8 cellular contexts compared by ENCODE assay signal in the genomic region with DNA sequence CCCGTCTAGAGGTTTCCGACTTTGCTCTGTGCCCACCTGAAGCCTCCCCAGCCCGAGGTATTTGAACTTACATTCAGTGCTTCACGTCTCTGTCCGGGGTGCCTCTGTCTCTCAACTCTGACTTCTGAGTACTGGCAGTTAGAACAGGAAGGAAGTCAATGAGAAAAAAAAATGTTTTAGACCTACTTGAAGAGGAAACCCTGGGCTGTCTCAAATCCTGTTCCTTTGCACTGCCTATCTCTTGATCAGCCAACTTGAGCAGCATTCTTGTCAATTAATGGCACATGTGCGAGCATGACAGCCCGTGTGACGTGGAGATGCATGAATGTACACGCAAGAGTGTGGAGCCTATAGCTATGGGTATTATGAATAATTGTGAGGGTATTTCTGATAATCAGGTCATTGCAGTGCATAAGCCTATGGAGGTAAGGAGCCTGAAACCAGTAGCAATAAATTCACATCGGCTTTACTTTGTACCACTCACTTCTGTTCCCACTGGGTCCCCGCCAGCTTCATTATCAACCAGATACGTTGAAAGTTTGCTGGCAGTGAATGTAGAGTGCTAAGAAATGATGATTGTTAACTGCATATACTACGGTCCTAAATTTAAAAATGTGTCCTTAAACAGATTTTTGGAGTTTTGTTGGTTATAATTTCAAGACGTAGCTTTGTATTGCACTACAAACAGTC. TPM values are rescaled to one million over a fixed set of nuclear protein-coding genes. Genes with fewer than 3 reads are reported as not detected.
DNase-seq lines count a peak whose midpoint lies in the region; ATAC-seq and TF ChIP-seq lines count a peak whose summit lies in the region.

A gene (minus strand): TSS at position 136 of the 690 bp plus-strand sequence. CDS start 10,889 bp downstream, outside the sequence.

- peak; percentile 69 for ATAC-seq in GM18508 (IDR thresholded peaks at IDR 0.05; ENCODE audit: insufficient read depth, unreplicated experiment)
- peak; percentile 56 for ATAC-seq in HG02884 (IDR thresholded peaks at IDR 0.05; ENCODE audit: unreplicated experiment)
- peak; percentile 75 to 87 for ATAC-seq in right cardiac atrium

- peak; percentile 70 for DNase-seq in activated naive CD4-positive, alpha-beta T cell treated with Interleukin-2 at 50 U/mL for 16 hours
- DNase-seq in right cardiac atrium (peak; percentile 40 to 81 (median 69)), NCI-H1105 treated with DMSO at 0.1 percent for 48 hours (lab: John Stamatoyannopoulos, UW) (no peak), NCI-H1048 (lab: John Stamatoyannopoulos, UW) (no peak)
- DNase-seq in stimulated activated CD4-positive, alpha-beta T cell treated with anti-CD3 and anti-CD28 coated beads, TNF-alpha, amount 100 ng/mL, for 4 hours (ENCODE audit: low read depth in 3 of 3): peak in 2 of 3 experiments; percentile 47 to 53

- H3K4me1 ChIP-seq in right cardiac atrium (ENCODE audit: control insufficient read depth, insufficient read depth, low read length): peaks cover 7% of the 10 kb centered on the region

- peak within 1 kb of the TSS; percentile 98 for H3K27ac ChIP-seq in right cardiac atrium (ENCODE audit: low read length)

- WGBS in right cardiac atrium: 13% methylated on average over 14 of the region's 14 CpGs

- intact Hi-C loops in right cardiac atrium (cut with DNase I): no loop called here

- no peaks in the 10 kb centered on the region for H3K27me3 ChIP-seq in right cardiac atrium (ENCODE audit: control insufficient read depth, insufficient read depth)

- H3K4me3 ChIP-seq in right cardiac atrium (ENCODE audit: low read length): peak within 1 kb of the TSS; percentile 92

- no peaks in the 10 kb centered on the region for H3K9me3 ChIP-seq in right cardiac atrium (ENCODE audit: control insufficient read depth, low read length)

TF ChIP-seq in PFSK-1, 5 proteins besides CTCF, POLR2A, EP300 and RAD21:
- TF ChIP-seq FOXP2 (optimal IDR thresholded peaks at IDR 0.05; ENCODE audit: borderline replicate concordance, extremely low read depth, extremely low read length, insufficient read depth) (no peak), POLR2AphosphoS5 (IDR thresholded peaks at IDR 0.05; ENCODE audit: low read depth, low read length) (peak; percentile 51; the same call in 1 of the 2 replicates), SIN3A (IDR thresholded peaks at IDR 0.05; ENCODE audit: borderline replicate concordance, insufficient read depth, low read length) (peak; percentile 96; the same call in 1 of the 2 replicates), TAF1 (IDR thresholded peaks at IDR 0.05; ENCODE audit: borderline replicate concordance, insufficient read depth, low read length) (peak; percentile 78; the same call in 1 of the 2 replicates)
- TF ChIP-seq, protein P1, sequence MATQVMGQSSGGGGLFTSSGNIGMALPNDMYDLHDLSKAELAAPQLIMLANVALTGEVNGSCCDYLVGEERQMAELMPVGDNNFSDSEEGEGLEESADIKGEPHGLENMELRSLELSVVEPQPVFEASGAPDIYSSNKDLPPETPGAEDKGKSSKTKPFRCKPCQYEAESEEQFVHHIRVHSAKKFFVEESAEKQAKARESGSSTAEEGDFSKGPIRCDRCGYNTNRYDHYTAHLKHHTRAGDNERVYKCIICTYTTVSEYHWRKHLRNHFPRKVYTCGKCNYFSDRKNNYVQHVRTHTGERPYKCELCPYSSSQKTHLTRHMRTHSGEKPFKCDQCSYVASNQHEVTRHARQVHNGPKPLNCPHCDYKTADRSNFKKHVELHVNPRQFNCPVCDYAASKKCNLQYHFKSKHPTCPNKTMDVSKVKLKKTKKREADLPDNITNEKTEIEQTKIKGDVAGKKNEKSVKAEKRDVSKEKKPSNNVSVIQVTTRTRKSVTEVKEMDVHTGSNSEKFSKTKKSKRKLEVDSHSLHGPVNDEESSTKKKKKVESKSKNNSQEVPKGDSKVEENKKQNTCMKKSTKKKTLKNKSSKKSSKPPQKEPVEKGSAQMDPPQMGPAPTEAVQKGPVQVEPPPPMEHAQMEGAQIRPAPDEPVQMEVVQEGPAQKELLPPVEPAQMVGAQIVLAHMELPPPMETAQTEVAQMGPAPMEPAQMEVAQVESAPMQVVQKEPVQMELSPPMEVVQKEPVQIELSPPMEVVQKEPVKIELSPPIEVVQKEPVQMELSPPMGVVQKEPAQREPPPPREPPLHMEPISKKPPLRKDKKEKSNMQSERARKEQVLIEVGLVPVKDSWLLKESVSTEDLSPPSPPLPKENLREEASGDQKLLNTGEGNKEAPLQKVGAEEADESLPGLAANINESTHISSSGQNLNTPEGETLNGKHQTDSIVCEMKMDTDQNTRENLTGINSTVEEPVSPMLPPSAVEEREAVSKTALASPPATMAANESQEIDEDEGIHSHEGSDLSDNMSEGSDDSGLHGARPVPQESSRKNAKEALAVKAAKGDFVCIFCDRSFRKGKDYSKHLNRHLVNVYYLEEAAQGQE (IDR thresholded peaks at IDR 0.05; ENCODE audit: insufficient read depth in 1 of 2, low read depth in 2 of 2, low read length in 2 of 2): peak in 1 of 2 experiments; percentile 70; a peak in 1 of 4 replicates
TF ChIP-seq in PFSK-1: peak in this region for 4.

RNA-seq across cellular contexts. Expression of the gene that starts here (rescaled TPM):
- polyA plus RNA-seq in PFSK-1 (2012; ENCODE audit: insufficient read length, low read depth): 45.2 TPM
- 10 to 100 TPM; 45.6 to 67.6 (median 61.5) TPM for total RNA-seq in right cardiac atrium
- 73.5 TPM for polyA plus RNA-seq in right cardiac atrium

Comparison
In these comparisons a context has a peak if more than half of its experiments do, and no peak if none do; other contexts are left out.
1. DNase-seq: peak in activated naive CD4-positive, alpha-beta T cell treated with Interleukin-2 at 50 U/mL for 16 hours (single experiment), right cardiac atrium (3 of 3) and stimulated activated CD4-positive, alpha-beta T cell treated with anti-CD3 and anti-CD28 coated beads, TNF-alpha, amount 100 ng/mL, for 4 hours (2 of 3); none in NCI-H1105 treated with DMSO at 0.1 percent for 48 hours (single experiment) and NCI-H1048 (single experiment).
2. Peak in every context shown above with its lines, with median percentiles within 50 percentile points of each other: ATAC-seq.